8 cellular contexts compared by ENCODE assay signal in the genomic region with DNA sequence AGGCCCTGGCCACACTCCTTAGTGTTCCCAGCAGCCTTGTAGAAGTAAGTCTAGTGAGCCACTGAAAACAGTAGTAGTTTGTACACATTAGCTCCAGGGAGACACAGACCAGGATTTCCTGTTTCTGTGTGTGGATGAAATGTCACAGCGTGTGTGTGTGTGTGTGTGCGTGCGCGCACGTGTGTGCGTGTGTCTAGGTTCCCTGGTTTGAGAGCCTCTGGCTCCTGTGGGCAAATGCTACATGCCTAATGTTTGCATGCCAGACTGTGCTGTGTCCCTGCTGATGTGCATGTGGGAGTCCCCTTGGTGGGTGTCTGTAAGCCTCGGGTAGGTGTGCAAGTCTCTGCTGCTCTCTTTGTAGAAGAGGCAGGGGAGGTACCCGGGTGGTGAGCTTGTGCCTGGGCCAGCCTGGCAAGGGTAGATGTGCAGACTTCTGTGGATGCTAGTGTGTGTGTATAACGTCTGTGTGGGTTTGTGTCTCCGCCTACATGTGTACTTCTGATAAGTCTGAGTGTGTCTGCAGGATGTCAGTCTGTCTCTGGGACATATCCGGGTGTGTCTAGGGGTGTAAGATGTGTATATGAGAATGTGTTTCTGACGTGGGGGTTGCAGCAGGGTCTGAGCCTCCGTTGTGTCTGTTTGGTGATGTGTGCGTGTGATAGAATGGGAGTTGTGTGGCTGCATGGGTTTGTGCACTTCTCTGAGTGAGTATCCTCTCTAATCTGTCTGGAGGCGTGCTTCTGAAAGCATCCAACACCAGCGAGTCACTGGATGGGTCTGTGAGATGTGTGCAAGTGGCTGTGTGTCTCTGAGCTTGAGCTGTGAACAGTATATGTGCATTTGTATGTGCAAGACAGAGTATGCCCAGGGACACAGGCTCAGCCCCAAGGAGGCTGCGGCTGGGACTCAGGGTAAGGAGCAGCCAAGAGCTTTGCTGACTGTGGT. TPM values are rescaled to one million over a fixed set of nuclear protein-coding genes. Genes with fewer than 3 reads are reported as not detected.
A peak's percentile ranks its signal among the peaks of the same experiment; 100 is the strongest.
DNase-seq lines count a peak whose midpoint lies in the region; ATAC-seq and TF ChIP-seq lines count a peak whose summit lies in the region.

No MANE protein-coding gene starts in this region.

- peaks cover 13% of the 10 kb centered on the region for H3K4me1 Mint-ChIP-seq in activated naive CD8-positive, alpha-beta T cell treated with anti-CD3 and anti-CD28 coated beads, Interleukin-2, amount 50 U/mL, for 24 hours

- ATAC-seq in activated naive CD8-positive, alpha-beta T cell treated with anti-CD3 and anti-CD28 coated beads, Interleukin-2, amount 50 U/mL, for 24 hours, result peak; percentile 41
- no peak for ATAC-seq in HG02981 (IDR thresholded peaks at IDR 0.05; ENCODE audit: unreplicated experiment)
- no peak for ATAC-seq in GM18517 (IDR thresholded peaks at IDR 0.05; ENCODE audit: unreplicated experiment)
- no peak for ATAC-seq in HG03571 (IDR thresholded peaks at IDR 0.05; ENCODE audit: unreplicated experiment)

- no peak overlapping the region for H3K4me3 ChIP-seq in liver (ENCODE audit: low read depth in 1 of 3, low read length in 3 of 3)

- no peak overlapping the region for H3K9ac ChIP-seq in liver (ENCODE audit: low read depth in 1 of 2, low read length in 2 of 2)

- peaks cover 0 to 12% (median 2%) of the 10 kb centered on the region in 4 donors for H3K4me1 ChIP-seq in liver (ENCODE audit: control insufficient read depth in 4 of 4, insufficient read depth in 4 of 4, low read length in 3 of 4)

- TF ChIP-seq CTCF in liver (IDR thresholded peaks at IDR 0.05; ENCODE audit: low read depth, low read length, missing input control), result no peak

- H3K36me3 ChIP-seq in liver (ENCODE audit: control insufficient read depth in 4 of 4, insufficient read depth in 3 of 4, low read depth in 1 of 4, low read length in 3 of 4), result no peaks in the 10 kb centered on the region

- peaks cover 1% of the 10 kb centered on the region for H3K27me3 Mint-ChIP-seq in activated naive CD8-positive, alpha-beta T cell treated with anti-CD3 and anti-CD28 coated beads, Interleukin-2, amount 50 U/mL, for 24 hours

- H3K27me3 ChIP-seq in liver (ENCODE audit: control insufficient read depth in 4 of 4, insufficient read depth in 4 of 4, low read length in 3 of 4), result no peaks in the 10 kb centered on the region

- H3K9me3 ChIP-seq in liver (ENCODE audit: control insufficient read depth in 4 of 4, low read length in 3 of 4), result no peaks in the 10 kb centered on the region

- no peak overlapping the region for H3K27ac ChIP-seq in liver (ENCODE audit: low read depth in 1 of 2, low read length in 2 of 2)

- DNase-seq in stimulated activated naive CD4-positive, alpha-beta T cell (lab: John Stamatoyannopoulos, UW), result peak; percentile 20 to 77 (median 46)
- no peak for DNase-seq in stimulated activated naive CD4-positive, alpha-beta T cell treated with Interleukin-2 at 50 U/mL for 16 hours (lab: John Stamatoyannopoulos, UW)
- no peak for DNase-seq in activated naive CD8-positive, alpha-beta T cell treated with anti-CD3 and anti-CD28 coated beads, Interleukin-2, amount 50 U/mL, for 24 hours
- no peak for DNase-seq in SW 1271 (lab: John Stamatoyannopoulos, UW)

- WGBS in liver, result 72% methylated on average over 17 of the region's 17 CpGs

- no peak overlapping the region for H3K27ac Mint-ChIP-seq in activated naive CD8-positive, alpha-beta T cell treated with anti-CD3 and anti-CD28 coated beads, Interleukin-2, amount 50 U/mL, for 24 hours

- H3K4me3 Mint-ChIP-seq in activated naive CD8-positive, alpha-beta T cell treated with anti-CD3 and anti-CD28 coated beads, Interleukin-2, amount 50 U/mL, for 24 hours, result no peak overlapping the region

- no peaks in the 10 kb centered on the region for H3K36me3 Mint-ChIP-seq in activated naive CD8-positive, alpha-beta T cell treated with anti-CD3 and anti-CD28 coated beads, Interleukin-2, amount 50 U/mL, for 24 hours (ENCODE audit: low read depth)

- TF ChIP-seq RAD21 in liver (IDR thresholded peaks at IDR 0.05), result no peak

- no peaks in the 10 kb centered on the region for H3K9me3 Mint-ChIP-seq in activated naive CD8-positive, alpha-beta T cell treated with anti-CD3 and anti-CD28 coated beads, Interleukin-2, amount 50 U/mL, for 24 hours

TF ChIP-seq in liver, 16 proteins besides CTCF, POLR2A, EP300 and RAD21:
- TF ChIP-seq NR2F2 (IDR thresholded peaks at IDR 0.05) (peak; percentile 31), EGR1 (IDR thresholded peaks at IDR 0.05; ENCODE audit: low read depth in 2 of 2) (no peak)

RNA-seq across cellular contexts. Expression of a gene that starts 19.0 kb away (rescaled TPM):
- under 1 TPM in 1 of 2 donors, not detected in 1; 0.33 TPM for total RNA-seq in liver
- under 1 TPM; 0.05 to 0.08 TPM for polyA plus RNA-seq in liver

Comparison
In these comparisons a context has a peak if more than half of its experiments do, and no peak if none do; other contexts are left out.
1. DNase-seq: peak in stimulated activated naive CD4-positive, alpha-beta T cell (6 of 6); none in stimulated activated naive CD4-positive, alpha-beta T cell treated with Interleukin-2 at 50 U/mL for 16 hours (single experiment), activated naive CD8-positive, alpha-beta T cell treated with anti-CD3 and anti-CD28 coated beads, Interleukin-2, amount 50 U/mL, for 24 hours (single experiment) and SW 1271 (0 of 2).